Comparison of ENCODE assay signal across 1 cellular context in the genomic region with DNA sequence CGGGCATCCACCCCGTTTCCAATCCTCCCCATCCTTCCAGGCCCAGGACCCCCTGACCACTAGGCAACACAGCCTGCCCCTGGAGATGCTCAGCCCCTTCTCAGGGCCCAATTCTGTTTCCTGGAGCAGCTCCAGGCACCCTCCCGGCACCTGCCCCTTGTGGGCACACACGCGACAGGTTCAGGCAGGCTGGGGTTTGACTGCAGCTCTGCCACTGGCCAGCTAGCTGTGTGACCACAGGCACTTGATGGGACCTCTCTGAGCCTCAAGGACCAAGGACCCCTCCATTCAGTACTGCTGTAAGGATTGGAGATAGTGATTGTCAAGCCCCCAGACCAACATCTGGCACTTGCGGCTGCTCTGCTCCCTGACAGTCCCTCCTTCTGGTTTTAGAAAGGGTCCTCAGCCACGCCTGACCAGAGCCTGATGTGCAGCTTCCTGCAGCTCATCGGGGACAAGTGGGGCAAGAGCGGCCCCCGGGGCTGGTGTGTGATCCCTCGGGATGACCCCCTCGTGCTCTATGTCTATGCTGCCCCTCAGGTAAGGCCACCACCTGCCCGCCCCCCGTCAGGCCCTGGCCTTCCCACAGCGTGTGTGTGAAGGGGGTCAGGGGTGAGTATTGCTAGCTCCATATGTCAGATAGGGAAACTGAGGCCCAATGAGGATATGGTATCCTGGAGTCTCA.
TF ChIP-seq lines count a peak whose summit lies in the region.

No MANE protein-coding gene starts in this region.

TF ChIP-seq in K562, 482 proteins besides CTCF, POLR2A, EP300 and RAD21:
- peak; percentile 35 for TF ChIP-seq ZFP36 (IDR thresholded peaks at IDR 0.05; ENCODE audit: low read depth, low read length, partially characterized antibody)
- 0 out of 2 replicates have a peak, but pooled peaks have one; percentile 5 for TF ChIP-seq NFIC (IDR thresholded peaks at IDR 0.05)
- TF ChIP-seq PRMT5 (CRISPR knock-in tag; IDR thresholded peaks at IDR 0.05): no peak
- TF ChIP-seq ZFP1 (CRISPR knock-in tag; IDR thresholded peaks at IDR 0.05): no peak
- no peak for TF ChIP-seq KAT8 (IDR thresholded peaks at IDR 0.05; ENCODE audit: low read depth)
- TF ChIP-seq, protein P1, sequence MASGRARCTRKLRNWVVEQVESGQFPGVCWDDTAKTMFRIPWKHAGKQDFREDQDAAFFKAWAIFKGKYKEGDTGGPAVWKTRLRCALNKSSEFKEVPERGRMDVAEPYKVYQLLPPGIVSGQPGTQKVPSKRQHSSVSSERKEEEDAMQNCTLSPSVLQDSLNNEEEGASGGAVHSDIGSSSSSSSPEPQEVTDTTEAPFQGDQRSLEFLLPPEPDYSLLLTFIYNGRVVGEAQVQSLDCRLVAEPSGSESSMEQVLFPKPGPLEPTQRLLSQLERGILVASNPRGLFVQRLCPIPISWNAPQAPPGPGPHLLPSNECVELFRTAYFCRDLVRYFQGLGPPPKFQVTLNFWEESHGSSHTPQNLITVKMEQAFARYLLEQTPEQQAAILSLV (tag; IDR thresholded peaks at IDR 0.05): no peak
- TF ChIP-seq, protein P2, sequence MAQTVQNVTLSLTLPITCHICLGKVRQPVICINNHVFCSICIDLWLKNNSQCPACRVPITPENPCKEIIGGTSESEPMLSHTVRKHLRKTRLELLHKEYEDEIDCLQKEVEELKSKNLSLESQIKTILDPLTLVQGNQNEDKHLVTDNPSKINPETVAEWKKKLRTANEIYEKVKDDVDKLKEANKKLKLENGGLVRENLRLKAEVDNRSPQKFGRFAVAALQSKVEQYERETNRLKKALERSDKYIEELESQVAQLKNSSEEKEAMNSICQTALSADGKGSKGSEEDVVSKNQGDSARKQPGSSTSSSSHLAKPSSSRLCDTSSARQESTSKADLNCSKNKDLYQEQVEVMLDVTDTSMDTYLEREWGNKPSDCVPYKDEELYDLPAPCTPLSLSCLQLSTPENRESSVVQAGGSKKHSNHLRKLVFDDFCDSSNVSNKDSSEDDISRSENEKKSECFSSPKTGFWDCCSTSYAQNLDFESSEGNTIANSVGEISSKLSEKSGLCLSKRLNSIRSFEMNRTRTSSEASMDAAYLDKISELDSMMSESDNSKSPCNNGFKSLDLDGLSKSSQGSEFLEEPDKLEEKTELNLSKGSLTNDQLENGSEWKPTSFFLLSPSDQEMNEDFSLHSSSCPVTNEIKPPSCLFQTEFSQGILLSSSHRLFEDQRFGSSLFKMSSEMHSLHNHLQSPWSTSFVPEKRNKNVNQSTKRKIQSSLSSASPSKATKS (CRISPR knock-in tag; IDR thresholded peaks at IDR 0.05): no peak
